ENCODE assay signal across 25 cellular contexts in genomic region chr5:79396265-79396664, GRCh38.
DNase-seq lines count a peak whose midpoint lies in the region; ATAC-seq and TF ChIP-seq lines count a peak whose summit lies in the region.
"Had no signal": no experiment of that assay in that cellular context is flagged by ENCODE, and none has a peak within 500 bp of the region (broad histone marks: within the 10 kb centered on the region; RNA-seq: fewer than 3 reads in every experiment).

No MANE protein-coding gene starts in this region.

- H2BK15ac ChIP-seq in mesendoderm (replicated peaks; ENCODE audit: low read depth) = no peak overlapping the region

- H3K18ac ChIP-seq in mesendoderm (ENCODE audit: low read length) = no peak overlapping the region

- no peak overlapping the region for H4K8ac ChIP-seq in mesendoderm (ENCODE audit: low read depth, low read length)

- no peak overlapping the region for H3K56ac ChIP-seq in mesendoderm (ENCODE audit: low read length)

- no peaks in the 10 kb centered on the region for H3K79me1 ChIP-seq in mesendoderm (ENCODE audit: low read length)

- no peak for ATAC-seq in HG03354 (IDR thresholded peaks at IDR 0.05; ENCODE audit: poor library complexity, severe bottlenecking, unreplicated experiment)
- ATAC-seq: activated naive CD8-positive, alpha-beta T cell treated with anti-CD3 and anti-CD28 coated beads, Interleukin-2, amount 50 U/mL, for 24 hours; gastrocnemius medialis; GM12878; Panc1 had no signal

- no peak overlapping the region for H3K4ac ChIP-seq in mesendoderm (ENCODE audit: low read depth, low read length)

- no peak overlapping the region for H2BK120ac ChIP-seq in mesendoderm (ENCODE audit: low read depth, low read length)

- H3K27ac ChIP-seq in mesendoderm (ENCODE audit: low read depth, low read length) = no peak overlapping the region
- H3K27ac ChIP-seq in prostate gland = no peak overlapping the region
- H3K27ac ChIP-seq: gastrocnemius medialis, sigmoid colon, stomach had no signal

- DNase-seq in Daoy (ENCODE audit: low read depth) = peak; percentile 9
- DNase-seq in NCI-H226 = peak; percentile 37
- peak; percentile 51 for DNase-seq in choroid plexus epithelial cell (ENCODE audit: low read depth)
- peak; percentile 36 for DNase-seq in iris pigment epithelial cell (ENCODE audit: low read depth)
- no peak for DNase-seq in NCI-H1417 treated with DMSO at 0.1 percent for 48 hours (lab: John Stamatoyannopoulos, UW)
- no peak for DNase-seq in mesendoderm
- DNase-seq in prostate gland (ENCODE audit: low spot score) = no peak
- DNase-seq: activated CD4-positive, alpha-beta T cell treated with anti-CD3 and anti-CD28 coated beads for 4 hours; activated CD8-positive, alpha-beta memory T cell treated with anti-CD3 and anti-CD28 coated beads for 24 hours; activated gamma-delta T cell; activated naive CD8-positive, alpha-beta T cell treated with anti-CD3 and anti-CD28 coated beads, Interleukin-2, amount 50 U/mL, for 24 hours; activated T-cell treated with anti-CD3 and anti-CD28 coated beads, Interleukin-2, amount 50 U/mL, for 1 hour; BE2C; gastrocnemius medialis; KBM-7; NCI-H1436 treated with DMSO at 0.1 percent for 48 hours; NCI-H510A treated with DMSO at 0.1 percent for 48 hours; posterior cingulate gyrus; sigmoid colon; stimulated activated CD8-positive, alpha-beta memory T cell treated with anti-CD3 and anti-CD28 coated beads, Interleukin-4, amount 100 ng/mL, for 48 hours; stomach; trophoblast cell had no signal

- TF ChIP-seq CTCF in choroid plexus epithelial cell (conservative IDR thresholded peaks at IDR 0.05; ENCODE audit: low read depth, low read length) (no peak), prostate gland (IDR thresholded peaks at IDR 0.05) (no peak)

- no peak overlapping the region for H4K5ac ChIP-seq in mesendoderm (ENCODE audit: low read length)

- no peaks in the 10 kb centered on the region for H3K4me1 ChIP-seq in mesendoderm (ENCODE audit: control insufficient read depth, low read depth, low read length)
- H3K4me1 ChIP-seq in prostate gland (replicated peaks) = no peaks in the 10 kb centered on the region
- H3K4me1 ChIP-seq: BE2C, gastrocnemius medialis, sigmoid colon, stomach had no signal

- H3K36me3 ChIP-seq in mesendoderm (ENCODE audit: control insufficient read depth, insufficient read depth, low read length) (no peaks in the 10 kb centered on the region), prostate gland (no peaks in the 10 kb centered on the region)
- H3K36me3 ChIP-seq: BE2C, sigmoid colon had no signal

- no peaks in the 10 kb centered on the region for H3K9me3 ChIP-seq in prostate gland
- H3K9me3 ChIP-seq: BE2C, gastrocnemius medialis, sigmoid colon, stomach had no signal

- intact Hi-C loops in prostate gland (cut with DNase I) = no loop called here

- H3K27me3 ChIP-seq in mesendoderm (ENCODE audit: insufficient read depth, low read length, poor library complexity) (no peaks in the 10 kb centered on the region), prostate gland (replicated peaks; ENCODE audit: insufficient read depth) (no peaks in the 10 kb centered on the region)
- H3K27me3 ChIP-seq: gastrocnemius medialis, sigmoid colon, stomach had no signal

- H3K79me2 ChIP-seq in mesendoderm (ENCODE audit: control insufficient read depth, insufficient read depth, low read length) = no peaks in the 10 kb centered on the region

- H3K4me2 ChIP-seq in mesendoderm (ENCODE audit: low read length) = no peak overlapping the region

- H3K4me3 ChIP-seq in choroid plexus epithelial cell (ENCODE audit: low read depth, low read length) (no peak overlapping the region), mesendoderm (ENCODE audit: low read length) (no peak overlapping the region), prostate gland (no peak overlapping the region)
- H3K4me3 ChIP-seq: gastrocnemius medialis, GM12878, sigmoid colon, stomach had no signal

- no peak overlapping the region for H2BK5ac ChIP-seq in mesendoderm (ENCODE audit: low read length)

- H3K23ac ChIP-seq in mesendoderm (ENCODE audit: low read length) = no peak overlapping the region

- H2AK5ac ChIP-seq in mesendoderm (ENCODE audit: low read length) = no peak overlapping the region

- no peak overlapping the region for H3K9ac ChIP-seq in mesendoderm (ENCODE audit: low read length)

- no peak for TF ChIP-seq POLR2A in prostate gland (IDR thresholded peaks at IDR 0.05)

Comparison
In these comparisons a context has a peak if more than half of its experiments do, and no peak if none do; other contexts are left out.
1. DNase-seq: peak in Daoy (single experiment), NCI-H226 (single experiment), choroid plexus epithelial cell (single experiment) and iris pigment epithelial cell (single experiment); none in NCI-H1417 treated with DMSO at 0.1 percent for 48 hours (single experiment), mesendoderm (single experiment) and prostate gland (single experiment).